Comparison of ENCODE assay signal across 1 cellular context in genomic region chr10:99676435-99676834, GRCh38.
TF ChIP-seq lines count a peak whose summit lies in the region.

No MANE protein-coding gene starts in this region.

TF ChIP-seq in SK-N-SH treated with all-trans-retinoic acid at 6 μM for 48 hours, 23 proteins besides CTCF, POLR2A, EP300 and RAD21 (continued from another document):
- no peak for TF ChIP-seq POU6F1 (CRISPR knock-in tag; IDR thresholded peaks at IDR 0.05; ENCODE audit: borderline replicate concordance, low read depth)
- TF ChIP-seq RARB (CRISPR knock-in tag; IDR thresholded peaks at IDR 0.05): no peak
- TF ChIP-seq ZFP30 (CRISPR knock-in tag; IDR thresholded peaks at IDR 0.05): no peak
- no peak for TF ChIP-seq TCF4 (CRISPR knock-in tag; IDR thresholded peaks at IDR 0.05; ENCODE audit: borderline replicate concordance)
- no peak for TF ChIP-seq GLIS3 (CRISPR knock-in tag; IDR thresholded peaks at IDR 0.05)
- TF ChIP-seq ISL1 (CRISPR knock-in tag; IDR thresholded peaks at IDR 0.05): no peak
- TF ChIP-seq CSRNP3 (CRISPR knock-in tag; IDR thresholded peaks at IDR 0.05): no peak
- TF ChIP-seq CSDC2 (CRISPR knock-in tag; IDR thresholded peaks at IDR 0.05): no peak
- TF ChIP-seq TOX (CRISPR knock-in tag; IDR thresholded peaks at IDR 0.05; ENCODE audit: borderline replicate concordance): no peak
- no peak for TF ChIP-seq ZNF565 (CRISPR knock-in tag; conservative IDR thresholded peaks at IDR 0.05; ENCODE audit: low read depth)
